19 cellular contexts compared by ENCODE assay signal in genomic region chr2:10547663-10548384, GRCh38.
DNase-seq lines count a peak whose midpoint lies in the region; ATAC-seq, FAIRE-seq and TF ChIP-seq lines count a peak whose summit lies in the region.
"Had no signal": no experiment of that assay in that cellular context is flagged by ENCODE, and none has a peak within 500 bp of the region (broad histone marks: within the 10 kb centered on the region; RNA-seq: fewer than 3 reads in every experiment).

No MANE protein-coding gene starts in this region.

- H2AFZ ChIP-seq in K562 (ENCODE audit: low read depth, low read length), result no peak overlapping the region
- no peak overlapping the region for H2AFZ ChIP-seq in OCI-LY7 (ENCODE audit: low read length)

- TF ChIP-seq CTCF in CD14-positive monocyte (IDR thresholded peaks at IDR 0.05) (no peak), K562 (IDR thresholded peaks at IDR 0.05 in 2 of 3, conservative IDR thresholded peaks at IDR 0.05 in 1 of 3; ENCODE audit: insufficient read depth in 2 of 3, low read depth in 1 of 3, low read length in 3 of 3) (no peak), heart right ventricle (IDR thresholded peaks at IDR 0.05) (no peak), OCI-LY7 (conservative IDR thresholded peaks at IDR 0.05; ENCODE audit: low read length) (no peak), upper lobe of right lung (IDR thresholded peaks at IDR 0.05) (no peak)

- H3K9me3 ChIP-seq in K562 (replicated peaks; ENCODE audit: control insufficient read depth, insufficient read depth, low read depth, low read length) (no peaks in the 10 kb centered on the region), heart right ventricle (no peaks in the 10 kb centered on the region), OCI-LY7 (ENCODE audit: low read length) (no peaks in the 10 kb centered on the region), upper lobe of right lung (no peaks in the 10 kb centered on the region)

- no peaks in the 10 kb centered on the region for H3K9me1 ChIP-seq in K562 (ENCODE audit: control insufficient read depth, insufficient read depth, low read length)

- TF ChIP-seq RAD21 in K562 (CRISPR knock-in tag; conservative IDR thresholded peaks at IDR 0.05 in 1 of 2, IDR thresholded peaks at IDR 0.05 in 1 of 2), result no peak

- no peak overlapping the region for H3K27ac Mint-ChIP-seq in CD14-positive monocyte

- DNase-seq in CD14-positive monocyte (ENCODE audit: low spot score) (no peak), H7 (peak; percentile 80), K562 (ENCODE audit: extremely low read depth in 1 of 4, low spot score in 3 of 4) (no peak), iPS-NIHi11 (ENCODE audit: low spot score) (peak; percentile 92), heart right ventricle (no peak), OCI-LY7 (ENCODE audit: low spot score) (no peak), upper lobe of right lung (no peak)
- DNase-seq: ACHN; CD4-positive, alpha-beta memory T cell; DMS79; GDM1; HCEC 1CT; MM.1S; NCI-H1417; NCI-H1930; NCI-H2171; SHP77 treated with DMSO at 0.1 percent for 48 hours had no signal

- no TSS peak for BruUV-seq in K562 (replicated peaks; lab: Mats Ljungman, UMichigan)
- no TSS peak for BruUV-seq in OCI-LY7 (replicated peaks; lab: Mats Ljungman, UMichigan)

- no peak overlapping the region for H3K9ac ChIP-seq in K562 (ENCODE audit: insufficient read depth in 1 of 2, low read depth in 2 of 2, low read length in 2 of 2)

- no peak for ATAC-seq in K562
- no peak for ATAC-seq in HG02571 (IDR thresholded peaks at IDR 0.05; ENCODE audit: unreplicated experiment)
- ATAC-seq in heart right ventricle, result no peak
- no peak for ATAC-seq in upper lobe of right lung

- TF ChIP-seq EP300 in K562 (IDR thresholded peaks at IDR 0.05; ENCODE audit: low read length), result no peak

- 23% methylated on average over 18 of the region's 19 CpGs for WGBS in K562 (ENCODE audit: insufficient coverage, low coverage, missing lambda C conversion rate)
- 69 to 74% methylated on average over 19 of the region's 19 CpGs for WGBS in heart right ventricle, 2 donors

- in situ Hi-C loops in K562 (cut with MboI), result no loop called here

- FAIRE-seq in K562 (lab: Jason Lieb, UNC), result no peak
- FAIRE-seq: HTR-8/SVneo had no signal

- peaks cover 0 to 16% of the 10 kb centered on the region in 2 experiments; a peak in 2 of 5 replicates for H3K4me1 ChIP-seq in K562 (replicated peaks in 1 of 2; ENCODE audit: control insufficient read depth in 2 of 2, insufficient read depth in 2 of 2, low read length in 2 of 2)
- H3K4me1 ChIP-seq in heart right ventricle, result peaks cover 0 to 35% (median 23%) of the 10 kb centered on the region in 9 donors
- no peaks in the 10 kb centered on the region for H3K4me1 ChIP-seq in OCI-LY7 (ENCODE audit: insufficient read depth, low read length, poor library complexity, severe bottlenecking)
- peaks cover 2% of the 10 kb centered on the region for H3K4me1 ChIP-seq in upper lobe of right lung

- H3K4me2 ChIP-seq in K562 (ENCODE audit: insufficient read depth, low read length) (no peak overlapping the region), OCI-LY7 (ENCODE audit: low read length) (no peak overlapping the region)

- no peaks in the 10 kb centered on the region for H3K27me3 ChIP-seq in H7 (ENCODE audit: control insufficient read depth, insufficient read depth, low read length)
- H3K27me3 ChIP-seq in K562 (ENCODE audit: control insufficient read depth in 2 of 2, insufficient read depth in 2 of 2, low read length in 2 of 2), result peaks cover 35 to 49% of the 10 kb centered on the region in 2 experiments
- H3K27me3 ChIP-seq in heart right ventricle, result peaks cover 0 to 41% (median 16%) of the 10 kb centered on the region in 7 donors
- peaks cover 7% of the 10 kb centered on the region for H3K27me3 ChIP-seq in upper lobe of right lung

- H3K4me3 ChIP-seq in H7 (ENCODE audit: insufficient read depth, low read depth, low read length) (no peak overlapping the region), K562 (no peak overlapping the region), heart right ventricle (no peak overlapping the region), OCI-LY7 (ENCODE audit: low read depth, low read length, poor library complexity, severe bottlenecking) (no peak overlapping the region), upper lobe of right lung (no peak overlapping the region)

- H3K27me3 Mint-ChIP-seq in CD14-positive monocyte (ENCODE audit: low read depth in 3 of 3), result peaks cover 50 to 57% (median 52%) of the 10 kb centered on the region in 3 donors

- CTCF ChIA-PET in K562 (lab: Yijun Ruan, JAX; ENCODE audit: low intra/inter-chr PET ratio), result no interaction called here
- CTCF ChIA-PET in OCI-LY7 (lab: Charles Lee; ENCODE audit: unreplicated experiment), result no interaction called here

- peaks cover 0 to 6% (median 1%) of the 10 kb centered on the region in 7 donors for H3K9me3 Mint-ChIP-seq in CD14-positive monocyte

- peaks cover 12% of the 10 kb centered on the region for H3K4me1 Mint-ChIP-seq in CD14-positive monocyte

- POLR2A ChIA-PET in K562 (lab: Yijun Ruan, JAX), result interaction anchor here (0.6 to 1.7 kb wide), 3 partner anchors 17 to 284 kb away, joined by 3 to 5 read pairs (median 3); no protein-coding TSS in a partner anchor
- POLR2A ChIA-PET in OCI-LY7 (lab: Charles Lee), result no interaction called here

- peak overlapping the region; percentile 12 to 60 for H3K4me3 Mint-ChIP-seq in CD14-positive monocyte

- 0 out of 2 replicates have a peak, but pooled peaks cover 4% of the 10 kb centered on the region for H4K20me1 ChIP-seq in K562 (replicated peaks; ENCODE audit: control insufficient read depth, insufficient read depth, low read length)
- H4K20me1 ChIP-seq in OCI-LY7 (ENCODE audit: insufficient read depth, low read length), result no peaks in the 10 kb centered on the region

- no peaks in the 10 kb centered on the region for H3K9me2 ChIP-seq in OCI-LY7 (ENCODE audit: insufficient read depth, low read length)

- no peaks in the 10 kb centered on the region for H3K79me2 ChIP-seq in K562 (ENCODE audit: control insufficient read depth, insufficient read depth, low read length)
- H3K79me2 ChIP-seq in OCI-LY7 (ENCODE audit: insufficient read depth, low read depth, low read length), result no peaks in the 10 kb centered on the region

- H3K36me3 Mint-ChIP-seq in CD14-positive monocyte, result no peaks in the 10 kb centered on the region
- H3K36me3 Mint-ChIP-seq: CD4-positive, alpha-beta memory T cell had no signal

- H3K27ac ChIP-seq in K562 (ENCODE audit: extremely low read depth, low read depth, low read length) (no peak overlapping the region), heart right ventricle (no peak overlapping the region), OCI-LY7 (ENCODE audit: low read depth, low read length, poor library complexity, severe bottlenecking) (no peak overlapping the region), upper lobe of right lung (no peak overlapping the region)

- TF ChIP-seq POLR2A in K562 (conservative IDR thresholded peaks at IDR 0.05), result no peak

- intact Hi-C loops in CD14-positive monocyte (cut with micrococcal nuclease), result no loop called here
- intact Hi-C loops in K562 (cut with micrococcal nuclease), result no loop called here
- intact Hi-C loops in heart right ventricle (cut with DNase I), result no loop called here
- intact Hi-C loops in OCI-LY7 (cut with micrococcal nuclease; ENCODE audit: unreplicated experiment), result no loop called here
- intact Hi-C loops in upper lobe of right lung (cut with DNase I), result no loop called here

- H3K36me3 ChIP-seq in H7 (replicated peaks; ENCODE audit: control insufficient read depth, insufficient read depth, low read length), result no peaks in the 10 kb centered on the region
- no peaks in the 10 kb centered on the region for H3K36me3 ChIP-seq in K562 (ENCODE audit: control insufficient read depth, insufficient read depth, low read length)
- no peaks in the 10 kb centered on the region for H3K36me3 ChIP-seq in heart right ventricle
- H3K36me3 ChIP-seq in OCI-LY7 (ENCODE audit: insufficient read depth, low read length), result no peaks in the 10 kb centered on the region
- no peaks in the 10 kb centered on the region for H3K36me3 ChIP-seq in upper lobe of right lung

TF ChIP-seq in K562, 482 proteins besides CTCF, POLR2A, EP300 and RAD21 (continues in another document):
- TF ChIP-seq USF1 (CRISPR knock-in tag; IDR thresholded peaks at IDR 0.05), result peak; percentile 61
- peak; percentile 40; the same call in 1 of the 2 replicates for TF ChIP-seq BHLHE40 (IDR thresholded peaks at IDR 0.05; ENCODE audit: low read length)
- TF ChIP-seq, protein P1, sequence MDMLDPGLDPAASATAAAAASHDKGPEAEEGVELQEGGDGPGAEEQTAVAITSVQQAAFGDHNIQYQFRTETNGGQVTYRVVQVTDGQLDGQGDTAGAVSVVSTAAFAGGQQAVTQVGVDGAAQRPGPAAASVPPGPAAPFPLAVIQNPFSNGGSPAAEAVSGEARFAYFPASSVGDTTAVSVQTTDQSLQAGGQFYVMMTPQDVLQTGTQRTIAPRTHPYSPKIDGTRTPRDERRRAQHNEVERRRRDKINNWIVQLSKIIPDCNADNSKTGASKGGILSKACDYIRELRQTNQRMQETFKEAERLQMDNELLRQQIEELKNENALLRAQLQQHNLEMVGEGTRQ (CRISPR knock-in tag; IDR thresholded peaks at IDR 0.05), result peak; percentile 60
- no peak for TF ChIP-seq YBX1 (IDR thresholded peaks at IDR 0.05)
- TF ChIP-seq ZFP36 (IDR thresholded peaks at IDR 0.05; ENCODE audit: low read depth, low read length, partially characterized antibody), result no peak
- peak; percentile 68 for TF ChIP-seq TOE1 (IDR thresholded peaks at IDR 0.05; ENCODE audit: borderline replicate concordance)
- TF ChIP-seq TOE1 (CRISPR knock-in tag; IDR thresholded peaks at IDR 0.05; ENCODE audit: borderline replicate concordance, low read depth), result no peak
- TF ChIP-seq MAFG (tag; conservative IDR thresholded peaks at IDR 0.05), result no peak
- peak; percentile 29; the same call in 1 of the 2 replicates for TF ChIP-seq CBFA2T2 (conservative IDR thresholded peaks at IDR 0.05)
- TF ChIP-seq SMARCE1 (IDR thresholded peaks at IDR 0.05), result no peak
- TF ChIP-seq RAD51 (IDR thresholded peaks at IDR 0.05; ENCODE audit: borderline replicate concordance, low read depth), result peak; percentile 83

Comparison
In these comparisons a context has a peak if more than half of its experiments do, and no peak if none do; other contexts are left out.
1. DNase-seq: peak in H7 (single experiment) and iPS-NIHi11 (single experiment); none in CD14-positive monocyte (single experiment), K562 (0 of 4), heart right ventricle (0 of 2), OCI-LY7 (single experiment) and upper lobe of right lung (single experiment).